Comparison of ENCODE assay signal across 15 cellular contexts in genomic region chr20:5970381-5970780, GRCh38. TPM values are rescaled to one million over a fixed set of nuclear protein-coding genes. Genes with fewer than 3 reads are reported as not detected.
DNase-seq lines count a peak whose midpoint lies in the region; ATAC-seq and TF ChIP-seq lines count a peak whose summit lies in the region.
"Had no signal": no experiment of that assay in that cellular context is flagged by ENCODE, and none has a peak within 500 bp of the region (broad histone marks: within the 10 kb centered on the region; RNA-seq: fewer than 3 reads in every experiment).

No MANE protein-coding gene starts in this region.

- POLR2A ChIA-PET in Caco-2 (lab: Charles Lee), result no interaction called here

- WGBS in suprapubic skin, result 85% methylated on average over 2 of the region's 2 CpGs

- no peak for TF ChIP-seq POLR2A in suprapubic skin (IDR thresholded peaks at IDR 0.05)

- H3K4me3 ChIP-seq in Caco-2 (ENCODE audit: low read depth, low read length), result no peak overlapping the region
- no peak overlapping the region for H3K4me3 ChIP-seq in LNCaP clone FGC (ENCODE audit: low read depth, low read length)
- H3K4me3 ChIP-seq in suprapubic skin, result no peak overlapping the region
- H3K4me3 ChIP-seq: GM12878, GM23338 had no signal

- H3K27ac Mint-ChIP-seq in Caco-2 (ENCODE audit: unreplicated experiment), result peak overlapping the region; percentile 86
- H3K27ac Mint-ChIP-seq: CD8-positive, alpha-beta T cell; GM23338 had no signal

- BruUV-seq in Caco-2 (replicated peaks; lab: Mats Ljungman, UMichigan), result no TSS peak

- DNase-seq in Caco-2 (no peak), LNCaP clone FGC (ENCODE audit: low read depth) (peak; percentile 80), cerebellum (ENCODE audit: low spot score) (peak; percentile 63), iPS-NIHi7 (ENCODE audit: extremely low spot score) (no peak), suprapubic skin (ENCODE audit: low spot score in 2 of 2) (no peak), NCI-H748 (lab: John Stamatoyannopoulos, UW; ENCODE audit: unreplicated experiment) (no peak)
- DNase-seq: CD8-positive, alpha-beta T cell; COR-L47; DMS 273 treated with DMSO at 0.1 percent for 48 hours; H7 had no signal

- intact Hi-C loops in Caco-2 (cut with micrococcal nuclease; ENCODE audit: unreplicated experiment), result no loop called here

- no peak for TF ChIP-seq EP300 in suprapubic skin (IDR thresholded peaks at IDR 0.05)

- H3K27me3 ChIP-seq in Caco-2 (replicated peaks; ENCODE audit: control insufficient read depth, insufficient read depth, low read length) (no peaks in the 10 kb centered on the region), suprapubic skin (no peaks in the 10 kb centered on the region)

- H3K9me3 ChIP-seq in Caco-2, result no peaks in the 10 kb centered on the region
- no peaks in the 10 kb centered on the region for H3K9me3 ChIP-seq in suprapubic skin

- TF ChIP-seq CTCF in Caco-2 (IDR thresholded peaks at IDR 0.05; ENCODE audit: insufficient read depth in 1 of 2, low read depth in 1 of 2, low read length in 1 of 2, severe bottlenecking in 1 of 2, unreplicated experiment in 1 of 2), result no peak
- no peak for TF ChIP-seq CTCF in LNCaP clone FGC (IDR thresholded peaks at IDR 0.05; ENCODE audit: control insufficient read depth, extremely low read depth, insufficient read depth)
- TF ChIP-seq CTCF in suprapubic skin (IDR thresholded peaks at IDR 0.05), result no peak

- no peak overlapping the region for H3K27ac ChIP-seq in suprapubic skin

- CTCF ChIA-PET in Caco-2 (lab: Charles Lee), result no interaction called here

- peaks cover 4% of the 10 kb centered on the region for H3K36me3 ChIP-seq in Caco-2 (ENCODE audit: control insufficient read depth, insufficient read depth, low read length)
- peaks cover 39% of the 10 kb centered on the region for H3K36me3 ChIP-seq in suprapubic skin

- no peaks in the 10 kb centered on the region for H3K27me3 Mint-ChIP-seq in Caco-2 (ENCODE audit: insufficient read depth, unreplicated experiment)

- ATAC-seq in GM18870 (IDR thresholded peaks at IDR 0.05; ENCODE audit: unreplicated experiment), result no peak
- ATAC-seq: CD8-positive, alpha-beta T cell; GM12878 had no signal

- H3K4me1 ChIP-seq in Caco-2 (peaks cover 17% of the 10 kb centered on the region), suprapubic skin (no peaks in the 10 kb centered on the region)

- H3K36me3 Mint-ChIP-seq in Caco-2 (ENCODE audit: insufficient read depth, unreplicated experiment), result peaks cover 77% of the 10 kb centered on the region

- no peaks in the 10 kb centered on the region for H3K9me3 Mint-ChIP-seq in Caco-2 (ENCODE audit: unreplicated experiment)
- H3K9me3 Mint-ChIP-seq: CD14-positive monocyte; CD8-positive, alpha-beta T cell; GM23338 had no signal

- H3K4me3 Mint-ChIP-seq in Caco-2 (ENCODE audit: unreplicated experiment), result no peak overlapping the region
- H3K4me3 Mint-ChIP-seq: CD14-positive monocyte; CD8-positive, alpha-beta T cell had no signal

- peaks cover 27% of the 10 kb centered on the region for H3K4me1 Mint-ChIP-seq in Caco-2 (ENCODE audit: low read depth, unreplicated experiment)

RNA-seq across cellular contexts. Expression of gene MCM8, which starts 19.9 kb away (rescaled TPM):
- total RNA-seq in Caco-2 (2022) (36.4 and 38.4 TPM in 2 replicates), cerebellum (8.3 TPM), suprapubic skin (1 to 10 TPM; 4.0 to 6.8 (median 4.8) TPM)

RNA-seq across cellular contexts. Expression of gene TRMT6, which starts 20.0 kb away (rescaled TPM):
- total RNA-seq in Caco-2 (2022) (30.0 and 35.5 TPM in 2 replicates), cerebellum (8.3 TPM), suprapubic skin (10 to 100 TPM in 1 of 4 donors, 1 to 10 TPM in 3; 7.7 to 13.0 (median 9.5) TPM)

RNA-seq across cellular contexts. Expression of gene CRLS1, which starts 35.5 kb away (rescaled TPM):
- 82.3 and 94.6 TPM in 2 replicates for total RNA-seq in Caco-2 (2022)
- total RNA-seq in cerebellum, result 40.4 TPM
- 10 to 100 TPM; 17.7 to 27.1 (median 22.9) TPM for total RNA-seq in suprapubic skin

RNA-seq across cellular contexts. Expression of gene CHGB, which starts 59.1 kb away (rescaled TPM):
- total RNA-seq in Caco-2 (2022), result 0.79 and 0.86 TPM in 2 replicates
- total RNA-seq in cerebellum, result 24.4 TPM
- total RNA-seq in suprapubic skin, result not detected
- total RNA-seq: CD8-positive, alpha-beta T cell; HT-29 had no signal

Comparison
In these comparisons a context has a peak if more than half of its experiments do, and no peak if none do; other contexts are left out.
1. DNase-seq: peak in LNCaP clone FGC (single experiment) and cerebellum (single experiment); none in Caco-2 (0 of 2), iPS-NIHi7 (single experiment), suprapubic skin (0 of 2) and NCI-H748 (single experiment).